Comparison of ENCODE assay signal across 28 cellular contexts in genomic region chr11:73649206-73649605, GRCh38. TPM values are rescaled to one million over a fixed set of nuclear protein-coding genes. Genes with fewer than 3 reads are reported as not detected.
DNase-seq lines count a peak whose midpoint lies in the region; ATAC-seq and TF ChIP-seq lines count a peak whose summit lies in the region.
"Had no signal": no experiment of that assay in that cellular context is flagged by ENCODE, and none has a peak within 500 bp of the region (broad histone marks: within the 10 kb centered on the region; RNA-seq: fewer than 3 reads in every experiment).

No MANE protein-coding gene starts in this region.

- no peak overlapping the region for H3K4me3 ChIP-seq in CD4-positive, CD25-positive, alpha-beta regulatory T cell (ENCODE audit: low read depth, low read length)
- no peak overlapping the region for H3K4me3 ChIP-seq in gastroesophageal sphincter
- H3K4me3 ChIP-seq: body of pancreas, colonic mucosa, GM23248, lung, SK-N-MC, stomach had no signal

- peaks cover 14% of the 10 kb centered on the region for H3K4me1 ChIP-seq in CD4-positive, CD25-positive, alpha-beta regulatory T cell (ENCODE audit: control insufficient read depth, insufficient read depth, low read length, poor library complexity, severe bottlenecking)
- peaks cover 0 to 27% (median 0%) of the 10 kb centered on the region in 3 donors for H3K4me1 ChIP-seq in gastroesophageal sphincter
- H3K4me1 ChIP-seq: foreskin keratinocyte had no signal

- TF ChIP-seq POLR2A in gastroesophageal sphincter (IDR thresholded peaks at IDR 0.05), result no peak

- no peak for TF ChIP-seq EP300 in gastroesophageal sphincter (IDR thresholded peaks at IDR 0.05)

- H3K4me1 Mint-ChIP-seq in CD4-positive, CD25-positive, alpha-beta regulatory T cell, result peaks cover 0 to 34% (median 16%) of the 10 kb centered on the region in 4 donors
- H3K4me1 Mint-ChIP-seq in IgD-negative memory B cell, result peaks cover 18 to 28% (median 20%) of the 10 kb centered on the region in 3 donors

- peak overlapping the region in 3 of 4 donors; percentile 50 to 76 (median 60) for H3K4me3 Mint-ChIP-seq in CD4-positive, CD25-positive, alpha-beta regulatory T cell
- peak overlapping the region in 3 of 4 donors; percentile 56 to 91 (median 62) for H3K4me3 Mint-ChIP-seq in IgD-negative memory B cell
- H3K4me3 Mint-ChIP-seq: activated CD4-positive, alpha-beta T cell treated with anti-CD3 and anti-CD28 coated beads for 36 hours; CD14-positive monocyte; T-helper 1 cell treated with Interleukin-12 subunit alpha and Interleukin-12 subunit beta and Interleukin-4 antibody, amounts not matched to agents 30 μg/mL and 1 μg/mL, for 36 hours had no signal

- peak overlapping the region in 2 of 3 donors; percentile 72 to 88 for H3K27ac Mint-ChIP-seq in CD4-positive, CD25-positive, alpha-beta regulatory T cell
- H3K27ac Mint-ChIP-seq in IgD-negative memory B cell, result peak overlapping the region in 2 of 3 donors; percentile 49 to 50
- H3K27ac Mint-ChIP-seq: activated CD4-positive, alpha-beta T cell treated with anti-CD3 and anti-CD28 coated beads for 36 hours; CD14-positive monocyte; endodermal cell; T-helper 1 cell treated with Interleukin-12 subunit alpha and Interleukin-12 subunit beta and Interleukin-4 antibody, amounts not matched to agents 30 μg/mL and 1 μg/mL, for 36 hours had no signal

- H3K36me3 ChIP-seq in CD4-positive, CD25-positive, alpha-beta regulatory T cell (ENCODE audit: control insufficient read depth, insufficient read depth, low read length), result peaks cover 3% of the 10 kb centered on the region
- no peaks in the 10 kb centered on the region for H3K36me3 ChIP-seq in gastroesophageal sphincter
- H3K36me3 ChIP-seq: colonic mucosa, stomach had no signal

- no peaks in the 10 kb centered on the region for H3K9me3 Mint-ChIP-seq in CD4-positive, CD25-positive, alpha-beta regulatory T cell
- H3K9me3 Mint-ChIP-seq in IgD-negative memory B cell, result no peaks in the 10 kb centered on the region
- H3K9me3 Mint-ChIP-seq: endodermal cell; T-helper 1 cell treated with Interleukin-12 subunit alpha and Interleukin-12 subunit beta and Interleukin-4 antibody, amounts not matched to agents 30 μg/mL and 1 μg/mL, for 36 hours had no signal

- no peak for ATAC-seq in CD4-positive, CD25-positive, alpha-beta regulatory T cell (ENCODE audit: low read depth in 2 of 2)
- no peak for ATAC-seq in gastroesophageal sphincter
- ATAC-seq: activated CD4-positive, alpha-beta T cell treated with anti-CD3 and anti-CD28 coated beads for 36 hours; body of pancreas; esophagus mucosa; foreskin keratinocyte had no signal

- no peaks in the 10 kb centered on the region for H3K9me3 ChIP-seq in CD4-positive, CD25-positive, alpha-beta regulatory T cell (ENCODE audit: control insufficient read depth in 2 of 2, low read length in 2 of 2)
- H3K9me3 ChIP-seq in gastroesophageal sphincter, result no peaks in the 10 kb centered on the region
- H3K9me3 ChIP-seq: body of pancreas, colonic mucosa, stomach had no signal

- WGBS in gastroesophageal sphincter (ENCODE audit: low coverage in 1 of 2), 2 donors, result 68 to 92% methylated on average over 2 to 6 of the region's 9 CpGs

- H3K27me3 Mint-ChIP-seq in CD4-positive, CD25-positive, alpha-beta regulatory T cell, result no peaks in the 10 kb centered on the region
- H3K27me3 Mint-ChIP-seq in IgD-negative memory B cell, result no peaks in the 10 kb centered on the region
- H3K27me3 Mint-ChIP-seq: activated CD4-positive, alpha-beta T cell treated with anti-CD3 and anti-CD28 coated beads for 36 hours had no signal

- TF ChIP-seq CTCF in gastroesophageal sphincter (IDR thresholded peaks at IDR 0.05), result no peak

- no peaks in the 10 kb centered on the region for H3K27me3 ChIP-seq in CD4-positive, CD25-positive, alpha-beta regulatory T cell (ENCODE audit: control insufficient read depth, insufficient read depth, low read length)
- H3K27me3 ChIP-seq in gastroesophageal sphincter, result peaks cover under 1% of the 10 kb centered on the region
- H3K27me3 ChIP-seq: body of pancreas, colonic mucosa had no signal

- peaks cover 23% of the 10 kb centered on the region for H3K36me3 Mint-ChIP-seq in CD4-positive, CD25-positive, alpha-beta regulatory T cell
- H3K36me3 Mint-ChIP-seq in IgD-negative memory B cell, result peaks cover 3% of the 10 kb centered on the region
- H3K36me3 Mint-ChIP-seq: CD14-positive monocyte had no signal

- DNase-seq in CD4-positive, CD25-positive, alpha-beta regulatory T cell, result no peak
- DNase-seq in retina (peak; percentile 41), NCI-H2227 treated with DMSO at 0.1 percent for 48 hours (lab: John Stamatoyannopoulos, UW) (no peak), COLO668 (lab: John Stamatoyannopoulos, UW; ENCODE audit: unreplicated experiment) (no peak)
- DNase-seq in activated CD8-positive, alpha-beta memory T cell treated with anti-CD3 and anti-CD28 coated beads for 24 hours, result no peak
- DNase-seq: activated CD4-positive, alpha-beta T cell treated with anti-CD3 and anti-CD28 coated beads for 36 hours; activated effector memory CD4-positive, alpha-beta T cell treated with anti-CD3 and anti-CD28 coated beads, Interleukin-2, amount 50 U/mL, for 16 hours; activated T-cell treated with anti-CD3 and anti-CD28 coated beads, Interleukin-2, amount 50 U/mL, for 1 hour; body of pancreas; colonic mucosa; DMS 273 treated with DMSO at 0.1 percent for 48 hours; endodermal cell; foreskin keratinocyte; GM23248; Karpas-422; NCI-H1417 treated with DMSO at 0.1 percent for 48 hours; NCI-H2081 treated with DMSO at 0.1 percent for 48 hours; NCI-H446; stomach; trophoblast cell had no signal

- no peak overlapping the region for H3K27ac ChIP-seq in CD4-positive, CD25-positive, alpha-beta regulatory T cell (ENCODE audit: insufficient read depth, low read length, poor library complexity, severe bottlenecking)
- peak overlapping the region in 3 of 4 donors; percentile 12 to 49 (median 17) for H3K27ac ChIP-seq in gastroesophageal sphincter
- H3K27ac ChIP-seq: body of pancreas, colonic mucosa, foreskin keratinocyte, GM23248, HL-60, SK-N-MC, stomach had no signal

RNA-seq across cellular contexts. Expression of gene PLEKHB1, which starts 2.8 kb away (rescaled TPM):
- total RNA-seq in CD4-positive, CD25-positive, alpha-beta regulatory T cell, result 21.3 TPM
- 10 to 100 TPM; 48.5 to 88.0 (median 69.8) TPM for polyA plus RNA-seq in CD4-positive, CD25-positive, alpha-beta regulatory T cell
- 50.3 TPM for polyA plus RNA-seq in IgD-negative memory B cell
- 10 to 100 TPM; 13.3 to 49.3 (median 37.6) TPM for total RNA-seq in gastroesophageal sphincter
- total RNA-seq: foreskin keratinocyte, GM23248 had no signal
- polyA plus RNA-seq: GM23248 had no signal

RNA-seq across cellular contexts. Expression of gene FAM168A, which starts 51.3 kb away (rescaled TPM):
- 21.3 TPM for total RNA-seq in CD4-positive, CD25-positive, alpha-beta regulatory T cell
- 1 to 10 TPM; 1.5 to 3.5 (median 2.8) TPM for polyA plus RNA-seq in CD4-positive, CD25-positive, alpha-beta regulatory T cell
- 2.6 TPM for polyA plus RNA-seq in IgD-negative memory B cell
- 10 to 100 TPM; 27.5 to 51.8 (median 42.0) TPM for total RNA-seq in gastroesophageal sphincter
